ENCODE assay signal across 35 cellular contexts in the genomic region with DNA sequence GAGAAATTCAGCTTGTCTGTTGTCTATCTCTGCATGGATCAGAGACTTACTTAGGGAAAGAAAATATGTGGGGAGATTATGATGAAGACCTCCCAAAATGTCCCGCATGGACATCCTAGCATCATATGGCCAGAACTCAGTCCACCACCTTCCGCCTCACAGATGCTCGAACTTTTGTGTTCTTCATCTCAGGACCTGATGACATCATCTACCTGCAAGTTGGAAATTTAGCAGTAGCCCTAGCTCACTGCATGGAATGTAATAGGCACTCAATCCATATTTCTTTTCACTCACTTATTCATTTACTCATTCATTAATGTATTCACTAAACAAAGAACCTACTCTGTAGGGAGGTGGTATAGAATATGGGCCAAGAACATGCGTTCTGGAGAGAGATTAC.
"Had no signal": no experiment of that assay in that cellular context is flagged by ENCODE, and none has a peak within 500 bp of the region (broad histone marks: within the 10 kb centered on the region; RNA-seq: fewer than 3 reads in every experiment).

No MANE protein-coding gene starts in this region.

- DNase-seq: Karpas-422, Kasumi-1, MG63, MM.1S, MV-4-11, NCI-H1048, NCI-H1092, NCI-H1092 treated with DMSO at 0.1 percent for 48 hours, NCI-H1105, NCI-H1105 treated with DMSO at 0.1 percent for 48 hours, NCI-H1417, NCI-H1417 treated with DMSO at 0.1 percent for 48 hours, NCI-H1436, NCI-H1436 treated with DMSO at 0.1 percent for 48 hours, NCI-H146, NCI-H1694, NCI-H1694 treated with DMSO at 0.1 percent for 48 hours, NCI-H187, NCI-H187 treated with DMSO at 0.1 percent for 48 hours, NCI-H1930, NCI-H2029, NCI-H2029 treated with DMSO at 0.1 percent for 48 hours, NCI-H2081, NCI-H2081 treated with DMSO at 0.1 percent for 48 hours, NCI-H2107, NCI-H2171, NCI-H2171 treated with DMSO at 0.1 percent for 48 hours, NCI-H2227 treated with DMSO at 0.1 percent for 48 hours, NCI-H226, NCI-H345, NCI-H446, NCI-H446 treated with DMSO at 0.1 percent for 48 hours, NCI-H510A, NCI-H510A treated with DMSO at 0.1 percent for 48 hours, NCI-H524 had no signal

- H3K27me3 ChIP-seq: MG63 had no signal

- H3K36me3 ChIP-seq: MG63 had no signal

- H3K4me3 ChIP-seq: MG63 had no signal

- H3K9me3 ChIP-seq: MG63 had no signal
